ENCODE assay signal across 28 cellular contexts in the genomic region with DNA sequence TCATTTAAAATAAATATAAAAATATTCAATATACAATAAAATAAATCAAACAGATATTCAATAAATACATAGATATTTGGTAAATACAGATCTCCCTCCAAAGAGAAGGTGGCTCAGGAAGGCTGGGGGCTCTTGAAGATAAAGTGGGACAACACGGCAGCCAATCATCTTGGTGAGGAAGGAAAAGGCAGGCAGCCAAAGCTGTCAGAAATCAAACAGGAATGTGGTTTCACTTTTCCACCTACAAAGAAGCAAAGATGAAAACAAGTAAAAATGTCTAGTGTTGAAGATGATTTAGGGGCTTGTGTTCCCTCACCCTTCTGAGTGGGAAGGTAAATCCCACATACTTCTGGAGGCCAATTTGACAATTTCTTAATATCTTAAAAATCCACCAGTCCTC.
"Had no signal": no experiment of that assay in that cellular context is flagged by ENCODE, and none has a peak within 500 bp of the region (broad histone marks: within the 10 kb centered on the region; RNA-seq: fewer than 3 reads in every experiment).

No MANE protein-coding gene starts in this region.

- H3K36me3 ChIP-seq: breast epithelium, SJCRH30, WERI-Rb-1 had no signal

- H3K4me1 Mint-ChIP-seq: activated CD4-positive, alpha-beta T cell treated with anti-CD3 and anti-CD28 coated beads, Interleukin-2, amount 10 ng/mL, durations not matched to agents 7 days and 5 days had no signal

- H3K4me3 Mint-ChIP-seq: activated CD4-positive, alpha-beta T cell treated with anti-CD3 and anti-CD28 coated beads, Interleukin-2, amount 10 ng/mL, durations not matched to agents 7 days and 5 days; activated CD8-positive, alpha-beta T cell treated with anti-CD3 and anti-CD28 coated beads, Interleukin-2, amount 10 ng/mL, durations not matched to agents 7 days and 5 days; activated T-cell treated with anti-CD3 and anti-CD28 coated beads, Interleukin-2, amount 50 U/mL, for 24 hours had no signal

- H3K27me3 ChIP-seq: breast epithelium, SJCRH30 had no signal

- H3K4me1 ChIP-seq: breast epithelium, SJCRH30 had no signal

- H3K4me3 ChIP-seq: breast epithelium, SJCRH30, SK-N-MC had no signal

- H3K27ac ChIP-seq: breast epithelium, SJCRH30, SK-N-MC, WERI-Rb-1 had no signal

- DNase-seq: activated CD4-positive, alpha-beta T cell treated with anti-CD3 and anti-CD28 coated beads, Interleukin-2, amount 10 ng/mL, durations not matched to agents 7 days and 5 days; activated CD4-positive, alpha-beta T cell treated with anti-CD3 and anti-CD28 coated beads, Interleukin-2, amount 50 U/mL, for 48 hours; activated CD8-positive, alpha-beta T cell treated with anti-CD3 and anti-CD28 coated beads, Interleukin-2, amount 10 ng/mL, durations not matched to agents 7 days and 5 days; activated gamma-delta T cell; activated naive CD4-positive, alpha-beta T cell treated with Interleukin-2 at 50 U/mL for 16 hours; activated T-cell treated with anti-CD3 and anti-CD28 coated beads, Interleukin-2, amount 50 U/mL, for 24 hours; amniotic stem cell; aorta; Karpas-422; KBM-7; NCI-H1048; NCI-H1105 treated with DMSO at 0.1 percent for 48 hours; NCI-H1436; NCI-H1694; NCI-H2029; NCI-H446; NCI-H510A treated with DMSO at 0.1 percent for 48 hours; NCI-H526 treated with DMSO at 0.1 percent for 48 hours; NCI-H774; SHP77; SJCRH30; T1000; WERI-Rb-1 had no signal

- H3K27me3 Mint-ChIP-seq: activated T-cell treated with anti-CD3 and anti-CD28 coated beads, Interleukin-2, amount 50 U/mL, for 24 hours had no signal

- H3K27ac Mint-ChIP-seq: activated CD4-positive, alpha-beta T cell treated with anti-CD3 and anti-CD28 coated beads, Interleukin-2, amount 10 ng/mL, durations not matched to agents 7 days and 5 days; activated CD8-positive, alpha-beta T cell treated with anti-CD3 and anti-CD28 coated beads, Interleukin-2, amount 10 ng/mL, durations not matched to agents 7 days and 5 days; activated naive CD4-positive, alpha-beta T cell treated with anti-CD3 and anti-CD28 coated beads, Interleukin-2, amount 50 U/mL, for 72 hours; activated T-cell treated with anti-CD3 and anti-CD28 coated beads, Interleukin-2, amount 50 U/mL, for 24 hours; activated T-helper 2 cell treated with anti-CD3 and anti-CD28 coated beads, Interferon-gamma antibody, Interleukin-2, Interleukin-4, amounts not matched to agents 10 μg/mL and 5 μg/mL and 100 μg/mL, durations not matched to agents 14 hours and 24 hours and 36 hours; IgD-negative memory B cell had no signal
